Comparison of ENCODE assay signal across 8 cellular contexts in the genomic region with DNA sequence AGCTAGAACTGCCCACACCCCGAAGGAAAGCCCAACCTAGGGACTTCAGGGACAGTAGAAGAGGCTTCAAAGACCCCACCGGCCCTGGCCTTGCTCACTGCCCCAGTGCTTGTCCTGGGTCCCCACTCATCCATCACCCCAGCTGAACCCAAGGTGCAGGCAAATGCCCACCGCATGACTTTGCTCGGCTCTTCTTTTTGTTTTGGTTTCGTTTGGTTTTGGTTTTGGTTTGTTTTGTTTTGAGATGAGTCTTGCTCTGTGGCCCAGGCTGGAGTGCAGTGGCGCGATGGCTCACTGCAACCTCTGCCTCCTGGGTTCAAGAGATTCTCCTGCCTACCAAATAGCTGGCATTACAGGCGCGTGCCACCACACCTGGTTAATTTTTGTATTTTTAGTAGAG. TPM values are rescaled to one million over a fixed set of nuclear protein-coding genes. Genes with fewer than 3 reads are reported as not detected.
A peak's percentile ranks its signal among the peaks of the same experiment; 100 is the strongest.
DNase-seq lines count a peak whose midpoint lies in the region; ATAC-seq and FAIRE-seq lines count a peak whose summit lies in the region.

No MANE protein-coding gene starts in this region.

- peaks cover 13% of the 10 kb centered on the region for H3K79me1 ChIP-seq in neuronal stem cell (ENCODE audit: low read depth, low read length)

- no peaks in the 10 kb centered on the region for H3K36me3 ChIP-seq in MG63
- peaks cover 0 to 12% of the 10 kb centered on the region in 2 donors for H3K36me3 ChIP-seq in neuronal stem cell (replicated peaks in 1 of 2; ENCODE audit: control insufficient read depth in 2 of 2, insufficient read depth in 2 of 2, low read length in 2 of 2)

- H3K4ac ChIP-seq in neuronal stem cell (ENCODE audit: low read length), result no peak overlapping the region

- H3K18ac ChIP-seq in neuronal stem cell (ENCODE audit: low read length), result no peak overlapping the region

- no peak overlapping the region for H2BK12ac ChIP-seq in neuronal stem cell (ENCODE audit: low read length)

- DNase-seq in GM19239 (ENCODE audit: insufficient read length, low spot score) (peak; percentile 73), MG63 (no peak), NCI-H1048 (lab: John Stamatoyannopoulos, UW) (no peak), glomerular visceral epithelial cell (ENCODE audit: extremely low spot score) (no peak), neuronal stem cell (ENCODE audit: low spot score) (no peak)
- DNase-seq in activated CD4-positive, alpha-beta T cell treated with anti-CD3 and anti-CD28 coated beads, Interleukin-2, amount 50 U/mL, for 48 hours, result peak; percentile 48 to 55
- DNase-seq in stimulated activated CD4-positive, alpha-beta T cell treated with anti-CD3 and anti-CD28 coated beads, Interleukin-4, amount 100 ng/mL, for 24 hours, result peak; percentile 46

- no peak overlapping the region for H2AK5ac ChIP-seq in neuronal stem cell (ENCODE audit: low read depth, low read length)

- H3K9ac ChIP-seq in neuronal stem cell (ENCODE audit: low read depth, low read length, poor library complexity), result no peak overlapping the region

- H2BK15ac ChIP-seq in neuronal stem cell (ENCODE audit: low read length), result no peak overlapping the region

- H3K27me3 ChIP-seq in MG63 (no peaks in the 10 kb centered on the region), neuronal stem cell (ENCODE audit: control insufficient read depth in 3 of 3, insufficient read depth in 3 of 3, low read depth in 1 of 3, low read length in 3 of 3) (peaks cover 0 to 22% (median 0%) of the 10 kb centered on the region in 3 experiments)

- H3K4me3 ChIP-seq in MG63 (no peak overlapping the region), neuronal stem cell (ENCODE audit: low read length in 2 of 2) (no peak overlapping the region)

- H3K14ac ChIP-seq in neuronal stem cell (ENCODE audit: low read length), result no peak overlapping the region

- no peak overlapping the region for H2AFZ ChIP-seq in neuronal stem cell (ENCODE audit: low read length)

- H3K23ac ChIP-seq in neuronal stem cell (ENCODE audit: low read depth, low read length, poor library complexity), result no peak overlapping the region

- H3K9me3 ChIP-seq in MG63 (no peaks in the 10 kb centered on the region), neuronal stem cell (replicated peaks in 1 of 2; ENCODE audit: control insufficient read depth in 2 of 2, insufficient read depth in 1 of 2, low read depth in 1 of 2, low read length in 2 of 2) (no peaks in the 10 kb centered on the region)

- no peak overlapping the region for H2BK120ac ChIP-seq in neuronal stem cell (ENCODE audit: low read depth, low read length)

- no peak overlapping the region for H2BK5ac ChIP-seq in neuronal stem cell (ENCODE audit: low read length)

- H3K27ac ChIP-seq in neuronal stem cell (replicated peaks; ENCODE audit: low read length), result no peak overlapping the region

- WGBS in neuronal stem cell (ENCODE audit: extremely low coverage in 2 of 2, insufficient read length in 2 of 2, insufficient replicate concordance in 1 of 2), 2 donors, result no CpG with 5 or more reads among the region's 9 CpGs

- no peak overlapping the region for H4K8ac ChIP-seq in neuronal stem cell (ENCODE audit: low read depth, low read length)

- FAIRE-seq in GM19239 (lab: Jason Lieb, UNC), result peak; percentile 94

- ATAC-seq in HG03045 (IDR thresholded peaks at IDR 0.05; ENCODE audit: unreplicated experiment), result peak; percentile 91

- no peak overlapping the region for H4K91ac ChIP-seq in neuronal stem cell (ENCODE audit: low read depth, low read length, poor library complexity)

- H3K4me1 ChIP-seq in neuronal stem cell (ENCODE audit: control insufficient read depth in 2 of 2, insufficient read depth in 1 of 2, low read depth in 1 of 2, low read length in 2 of 2), result peaks cover 33 to 41% of the 10 kb centered on the region in 2 donors

- H3K4me2 ChIP-seq in neuronal stem cell (ENCODE audit: insufficient read depth, low read length, poor library complexity, severe bottlenecking), result no peak overlapping the region

RNA-seq across cellular contexts. Expression of a gene that starts 9.0 kb away (rescaled TPM):
- total RNA-seq in MG63 (2014; rRNA removed; shearing (Covaris generic); ENCODE audit: low replicate concordance), result 19.9 and 22.2 TPM in 2 replicates
- 22.3 TPM for polyA plus RNA-seq in neuronal stem cell (2013, experiment 1 of 2)
- 22.5 TPM for polyA plus RNA-seq in neuronal stem cell (2013, experiment 2 of 2)

RNA-seq across cellular contexts. Expression of a gene that starts 49.9 kb away (rescaled TPM):
- not detected in 2 replicates for total RNA-seq in MG63 (2014; rRNA removed; shearing (Covaris generic); ENCODE audit: low replicate concordance)
- polyA plus RNA-seq in neuronal stem cell (2013, experiment 1 of 2), result 0.67 TPM
- 0.71 TPM for polyA plus RNA-seq in neuronal stem cell (2013, experiment 2 of 2)

Comparison
In these comparisons a context has a peak if more than half of its experiments do, and no peak if none do; other contexts are left out.
1. DNase-seq: peak in GM19239 (single experiment), activated CD4-positive, alpha-beta T cell treated with anti-CD3 and anti-CD28 coated beads, Interleukin-2, amount 50 U/mL, for 48 hours (2 of 2) and stimulated activated CD4-positive, alpha-beta T cell treated with anti-CD3 and anti-CD28 coated beads, Interleukin-4, amount 100 ng/mL, for 24 hours (single experiment); none in MG63 (single experiment), NCI-H1048 (single experiment), glomerular visceral epithelial cell (single experiment) and neuronal stem cell (single experiment).